ENCODE assay signal across 8 cellular contexts in genomic region chr19:12838893-12839656, GRCh38. TPM values are rescaled to one million over a fixed set of nuclear protein-coding genes. Genes with fewer than 3 reads are reported as not detected.
DNase-seq lines count a peak whose midpoint lies in the region; TF ChIP-seq lines count a peak whose summit lies in the region.

No MANE protein-coding gene starts in this region.

- H3K27ac ChIP-seq in WERI-Rb-1, result peak overlapping the region; percentile 69
- H3K27ac ChIP-seq in testis, result no peak overlapping the region
- no peak overlapping the region for H3K27ac ChIP-seq in thyroid gland
- no peak overlapping the region for H3K27ac ChIP-seq in colonic mucosa

- WGBS in testis, 2 donors, result 10 to 15% methylated on average over 19 of the region's 19 CpGs
- 27 to 31% methylated on average over 9 to 11 of the region's 19 CpGs for WGBS in thyroid gland, 2 donors

- TF ChIP-seq CTCF in BE2C (IDR thresholded peaks at IDR 0.05; ENCODE audit: low read depth, low read length), result no peak
- TF ChIP-seq CTCF in WERI-Rb-1 (IDR thresholded peaks at IDR 0.05; ENCODE audit: low read depth, low read length), result no peak
- no peak for TF ChIP-seq CTCF in testis (IDR thresholded peaks at IDR 0.05)
- no peak for TF ChIP-seq CTCF in thyroid gland (IDR thresholded peaks at IDR 0.05)
- TF ChIP-seq CTCF in colonic mucosa (IDR thresholded peaks at IDR 0.05), result no peak

- H3K4me1 ChIP-seq in BE2C, result peaks cover 16% of the 10 kb centered on the region
- peaks cover 5% of the 10 kb centered on the region for H3K4me1 ChIP-seq in iPS-15b (ENCODE audit: control insufficient read depth, insufficient read depth, low read length)
- peaks cover 2% of the 10 kb centered on the region for H3K4me1 ChIP-seq in testis
- peaks cover 8 to 10% of the 10 kb centered on the region in 2 donors for H3K4me1 ChIP-seq in thyroid gland
- H3K4me1 ChIP-seq in colonic mucosa, result peaks cover 1% of the 10 kb centered on the region

- intact Hi-C loops in testis (cut with DNase I; ENCODE audit: low total_unique reads) (no loop called here), thyroid gland (cut with DNase I) (loop anchor here (5.0 kb wide), 1 partner anchor 67 kb away; no protein-coding TSS in a partner anchor), colonic mucosa (cut with DNase I) (no loop called here)

- TF ChIP-seq POLR2A in testis (IDR thresholded peaks at IDR 0.05) (no peak), thyroid gland (IDR thresholded peaks at IDR 0.05) (no peak)

- H3K27me3 ChIP-seq in BE2C (no peaks in the 10 kb centered on the region), WERI-Rb-1 (ENCODE audit: insufficient read depth, low read depth, severe bottlenecking) (no peaks in the 10 kb centered on the region), iPS-15b (ENCODE audit: control insufficient read depth, insufficient read depth, low read length) (peaks cover 16% of the 10 kb centered on the region), testis (peaks cover 3% of the 10 kb centered on the region), thyroid gland (peaks cover 53% of the 10 kb centered on the region), colonic mucosa (peaks cover 56% of the 10 kb centered on the region)

- DNase-seq in BE2C (peak; percentile 47), H4 (ENCODE audit: low spot score) (peak; percentile 7), WERI-Rb-1 (no peak), testis (no peak), thyroid gland (no peak), NCI-H446 treated with DMSO at 0.1 percent for 48 hours (lab: John Stamatoyannopoulos, UW) (no peak), colonic mucosa (no peak)

- H3K9ac ChIP-seq in iPS-15b (ENCODE audit: low read depth, low read length), result no peak overlapping the region
- H3K9ac ChIP-seq in colonic mucosa (ENCODE audit: low read depth in 2 of 2, low read length in 2 of 2), result no peak overlapping the region

- H3K36me3 ChIP-seq in BE2C, result peaks cover 10% of the 10 kb centered on the region; the same call in 1 of the 2 replicates
- peaks cover 30% of the 10 kb centered on the region for H3K36me3 ChIP-seq in WERI-Rb-1
- no peaks in the 10 kb centered on the region for H3K36me3 ChIP-seq in iPS-15b (ENCODE audit: control insufficient read depth, insufficient read depth, low read length)
- H3K36me3 ChIP-seq in testis (ENCODE audit: low read depth, missing control alignments), result no peaks in the 10 kb centered on the region
- H3K36me3 ChIP-seq in thyroid gland, result no peaks in the 10 kb centered on the region
- no peaks in the 10 kb centered on the region for H3K36me3 ChIP-seq in colonic mucosa

- H3K4me3 ChIP-seq in BE2C (ENCODE audit: low read depth, low read length), result peak overlapping the region; percentile 79
- peak overlapping the region; percentile 88 for H3K4me3 ChIP-seq in WERI-Rb-1 (ENCODE audit: low read depth, low read length)
- H3K4me3 ChIP-seq in iPS-15b (ENCODE audit: low read depth, low read length), result peak overlapping the region; percentile 55
- H3K4me3 ChIP-seq in testis, result peak overlapping the region in 1 of 2 donors; percentile 26
- no peak overlapping the region for H3K4me3 ChIP-seq in thyroid gland (replicated peaks in 1 of 3)
- no peak overlapping the region for H3K4me3 ChIP-seq in colonic mucosa

- H3K9me3 ChIP-seq in BE2C, result no peaks in the 10 kb centered on the region
- no peaks in the 10 kb centered on the region for H3K9me3 ChIP-seq in WERI-Rb-1 (ENCODE audit: severe bottlenecking)
- H3K9me3 ChIP-seq in iPS-15b (ENCODE audit: control insufficient read depth, insufficient read depth, low read length), result no peaks in the 10 kb centered on the region
- no peaks in the 10 kb centered on the region for H3K9me3 ChIP-seq in testis
- H3K9me3 ChIP-seq in thyroid gland, result no peaks in the 10 kb centered on the region
- no peaks in the 10 kb centered on the region for H3K9me3 ChIP-seq in colonic mucosa

RNA-seq across cellular contexts. Expression of gene MAST1, which starts 0.8 kb away (rescaled TPM):
- 66.7 TPM for polyA plus RNA-seq in BE2C (2012; ENCODE audit: insufficient read depth, insufficient read length, low read depth)
- 5.7 TPM in 1 of 2 replicates, not detected in the other for total RNA-seq in H4 (2014; rRNA removed; shearing (Covaris generic))
- total RNA-seq in testis, result 1 to 10 TPM; 8.5 to 9.0 TPM
- polyA plus RNA-seq in testis (ENCODE audit: insufficient read depth, low read depth, low replicate concordance), result 11.7 TPM
- under 1 TPM in 1 of 4 donors, not detected in 3; 0.56 TPM for total RNA-seq in thyroid gland
- total RNA-seq in colonic mucosa, result 1 to 10 TPM in 1 of 2 donors, under 1 TPM in 1; 0.42 to 1.4 TPM

RNA-seq across cellular contexts. Expression of gene RTBDN, which starts 4.7 kb away (rescaled TPM):
- polyA plus RNA-seq in BE2C (2012; ENCODE audit: insufficient read depth, insufficient read length, low read depth), result 2.2 TPM
- total RNA-seq in H4 (2014; rRNA removed; shearing (Covaris generic)), result not detected in 2 replicates
- total RNA-seq in testis, result 1 to 10 TPM; 3.8 to 5.1 TPM
- 3.7 TPM for polyA plus RNA-seq in testis (ENCODE audit: insufficient read depth, low read depth, low replicate concordance)
- not detected for total RNA-seq in thyroid gland
- under 1 TPM in 1 of 2 donors, not detected in 1; 0.35 TPM for total RNA-seq in colonic mucosa

RNA-seq across cellular contexts. Expression of gene RNASEH2A, which starts 32.7 kb away (rescaled TPM):
- polyA plus RNA-seq in BE2C (2012; ENCODE audit: insufficient read depth, insufficient read length, low read depth), result 50.9 TPM
- 74.2 and 92.1 TPM in 2 replicates for total RNA-seq in H4 (2014; rRNA removed; shearing (Covaris generic))
- 10 to 100 TPM; 15.7 to 18.6 TPM for total RNA-seq in testis
- polyA plus RNA-seq in testis (ENCODE audit: insufficient read depth, low read depth, low replicate concordance), result 14.1 TPM
- 10 to 100 TPM in 1 of 4 donors, 1 to 10 TPM in 3; 1.5 to 11.8 (median 5.4) TPM for total RNA-seq in thyroid gland
- total RNA-seq in colonic mucosa, result 10 to 100 TPM in 1 of 2 donors, 1 to 10 TPM in 1; 8.8 to 44.8 TPM

RNA-seq across cellular contexts. Expression of gene THSD8, which starts 37.2 kb away (rescaled TPM):
- polyA plus RNA-seq in BE2C (2012; ENCODE audit: insufficient read depth, insufficient read length, low read depth), result 12.4 TPM
- total RNA-seq in H4 (2014; rRNA removed; shearing (Covaris generic)), result not detected in 2 replicates
- total RNA-seq in testis (10 to 100 TPM in 1 of 2 donors, 1 to 10 TPM in 1; 3.0 to 14.0 TPM), thyroid gland (under 1 TPM in 1 of 4 donors, not detected in 3; 0.67 TPM), colonic mucosa (10 to 100 TPM in 1 of 2 donors, 1 to 10 TPM in 1; 6.5 to 18.5 TPM)
- polyA plus RNA-seq in testis (ENCODE audit: insufficient read depth, low read depth, low replicate concordance), result 27.9 TPM

RNA-seq across cellular contexts. Expression of gene PRDX2, which starts 37.5 kb away (rescaled TPM):
- 872 TPM for polyA plus RNA-seq in BE2C (2012; ENCODE audit: insufficient read depth, insufficient read length, low read depth)
- 6.1 and 6.7 TPM in 2 replicates for total RNA-seq in H4 (2014; rRNA removed; shearing (Covaris generic))
- total RNA-seq in testis (100 to 1,000 TPM in 1 of 2 donors, 10 to 100 TPM in 1; 72.1 to 117 TPM), thyroid gland (100 to 1,000 TPM; 166 to 496 (median 328) TPM), colonic mucosa (100 to 1,000 TPM; 347 to 417 TPM)
- 87.1 TPM for polyA plus RNA-seq in testis (ENCODE audit: insufficient read depth, low read depth, low replicate concordance)

Comparison
In these comparisons a context has a peak if more than half of its experiments do, and no peak if none do; other contexts are left out.
1. DNase-seq: peak in BE2C (single experiment) and H4 (single experiment); none in WERI-Rb-1 (single experiment), testis (single experiment), thyroid gland (0 of 2), NCI-H446 treated with DMSO at 0.1 percent for 48 hours (single experiment) and colonic mucosa (single experiment).
2. H3K4me3 ChIP-seq: peak in BE2C (single experiment), WERI-Rb-1 (single experiment) and iPS-15b (single experiment); none in thyroid gland (0 of 3) and colonic mucosa (single experiment).